ENCODE assay signal across 8 cellular contexts in genomic region chr12:45216297-45216982, GRCh38. TPM values are rescaled to one million over a fixed set of nuclear protein-coding genes. Genes with fewer than 3 reads are reported as not detected.
DNase-seq lines count a peak whose midpoint lies in the region; ATAC-seq and TF ChIP-seq lines count a peak whose summit lies in the region.

No MANE protein-coding gene starts in this region.

- H3K27me3 Mint-ChIP-seq in stimulated activated memory B cell treated with anti-CD40 and anti-IgM and Interleukin-4, amounts not matched to agents 10 μg/mL and 1 μg/mL and 100 μg/mL, for 72 hours: no peaks in the 10 kb centered on the region

- H3K4me3 ChIP-seq in epithelial cell of proximal tubule (ENCODE audit: low read depth, low read length): peak overlapping the region; percentile 89
- peak overlapping the region; percentile 83 to 93 for H3K4me3 ChIP-seq in muscle layer of colon (ENCODE audit: low read depth in 1 of 2, low read length in 2 of 2)

- H3K4me1 ChIP-seq in muscle layer of colon (ENCODE audit: insufficient read depth, low read length): peaks cover 37% of the 10 kb centered on the region

- no peaks in the 10 kb centered on the region for H3K36me3 ChIP-seq in muscle layer of colon (ENCODE audit: insufficient read depth, low read length)

- peak; percentile 44 to 92 (median 90) for DNase-seq in NCI-H1417 (lab: John Stamatoyannopoulos, UW)
- no peak for DNase-seq in NCI-H1417 treated with DMSO at 0.1 percent for 48 hours (lab: John Stamatoyannopoulos, UW)
- peak; percentile 28 for DNase-seq in NCI-H1105 (lab: John Stamatoyannopoulos, UW)
- DNase-seq in activated CD8-positive, alpha-beta memory T cell treated with anti-CD3 and anti-CD28 coated beads for 48 hours (ENCODE audit: low read depth in 2 of 3, low spot score in 2 of 3): peak; percentile 18 to 29 (median 24)
- DNase-seq in epithelial cell of proximal tubule (ENCODE audit: low read depth): no peak

- peak overlapping the region; percentile 95 for H3K27ac ChIP-seq in muscle layer of colon (ENCODE audit: low read depth, low read length)

- H3K27ac Mint-ChIP-seq in stimulated activated memory B cell treated with anti-CD40 and anti-IgM and Interleukin-4, amounts not matched to agents 10 μg/mL and 1 μg/mL and 100 μg/mL, for 72 hours: peak overlapping the region; percentile 83

- H3K9me3 Mint-ChIP-seq in stimulated activated memory B cell treated with anti-CD40 and anti-IgM and Interleukin-4, amounts not matched to agents 10 μg/mL and 1 μg/mL and 100 μg/mL, for 72 hours: no peaks in the 10 kb centered on the region

- H3K9ac ChIP-seq in muscle layer of colon (ENCODE audit: low read length): peak overlapping the region; percentile 67

- peaks cover 23% of the 10 kb centered on the region for H3K4me1 Mint-ChIP-seq in stimulated activated memory B cell treated with anti-CD40 and anti-IgM and Interleukin-4, amounts not matched to agents 10 μg/mL and 1 μg/mL and 100 μg/mL, for 72 hours

- peak; percentile 38 for TF ChIP-seq CTCF in epithelial cell of proximal tubule (conservative IDR thresholded peaks at IDR 0.05; ENCODE audit: low read depth, low read length)

- peak; percentile 43 for ATAC-seq in HG02571 (IDR thresholded peaks at IDR 0.05; ENCODE audit: unreplicated experiment)
- ATAC-seq in stimulated activated memory B cell treated with anti-CD40 and anti-IgM and Interleukin-4, amounts not matched to agents 10 μg/mL and 1 μg/mL and 100 μg/mL, for 72 hours: peak; percentile 77

- no peaks in the 10 kb centered on the region for H3K36me3 Mint-ChIP-seq in stimulated activated memory B cell treated with anti-CD40 and anti-IgM and Interleukin-4, amounts not matched to agents 10 μg/mL and 1 μg/mL and 100 μg/mL, for 72 hours

- H3K4me3 Mint-ChIP-seq in stimulated activated memory B cell treated with anti-CD40 and anti-IgM and Interleukin-4, amounts not matched to agents 10 μg/mL and 1 μg/mL and 100 μg/mL, for 72 hours: peak overlapping the region; percentile 93

- H3K27me3 ChIP-seq in muscle layer of colon (ENCODE audit: control insufficient read depth in 1 of 2, insufficient read depth in 2 of 2, low read length in 2 of 2): no peaks in the 10 kb centered on the region

- no peaks in the 10 kb centered on the region for H3K9me3 ChIP-seq in muscle layer of colon (ENCODE audit: low read length)

RNA-seq across cellular contexts. Expression of gene ANO6, which starts 0.5 kb away (rescaled TPM):
- total RNA-seq in epithelial cell of proximal tubule: 37.4 and 57.6 TPM in 2 replicates

Comparison
In these comparisons a context has a peak if more than half of its experiments do, and no peak if none do; other contexts are left out.
1. DNase-seq: peak in NCI-H1417 (3 of 3), NCI-H1105 (single experiment) and activated CD8-positive, alpha-beta memory T cell treated with anti-CD3 and anti-CD28 coated beads for 48 hours (3 of 3); none in NCI-H1417 treated with DMSO at 0.1 percent for 48 hours (single experiment) and epithelial cell of proximal tubule (single experiment).